In the genomic region with DNA sequence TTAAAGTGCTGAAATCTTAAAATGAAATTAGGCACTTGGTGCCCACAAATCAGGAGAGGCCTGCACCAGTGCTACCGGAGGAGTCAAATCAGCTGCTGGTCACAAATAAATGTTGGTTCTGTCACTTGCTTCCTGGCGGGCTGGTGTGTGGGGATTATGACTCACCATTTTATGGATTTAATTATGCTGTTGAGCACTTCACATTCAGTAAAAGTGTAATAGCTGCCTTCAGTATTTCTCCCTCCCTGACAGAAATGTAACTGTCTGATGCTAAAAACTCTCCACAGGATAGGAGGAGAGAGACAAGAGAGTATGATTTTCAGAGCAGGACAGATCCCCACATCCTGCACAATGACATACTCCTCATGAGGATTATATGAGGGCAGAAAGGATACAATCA, we compare ENCODE assay signal across 13 cellular contexts.
DNase-seq lines count a peak whose midpoint lies in the region; ATAC-seq and TF ChIP-seq lines count a peak whose summit lies in the region.
"Had no signal": no experiment of that assay in that cellular context is flagged by ENCODE, and none has a peak within 500 bp of the region (broad histone marks: within the 10 kb centered on the region; RNA-seq: fewer than 3 reads in every experiment).

No MANE protein-coding gene starts in this region.

- H2AK5ac ChIP-seq in IMR-90 (ENCODE audit: low read depth, low read length): no peak overlapping the region

- H3K9me3 ChIP-seq in IMR-90 (ENCODE audit: control insufficient read depth, insufficient read depth, low read length) (no peaks in the 10 kb centered on the region), upper lobe of right lung (no peaks in the 10 kb centered on the region)

- H3K27me3 ChIP-seq in IMR-90 (ENCODE audit: control insufficient read depth, insufficient read depth, low read length) (no peaks in the 10 kb centered on the region), upper lobe of right lung (no peaks in the 10 kb centered on the region)

- no peak overlapping the region for H3K4me3 Mint-ChIP-seq in memory B cell
- H3K4me3 Mint-ChIP-seq in activated T-cell treated with anti-CD3 and anti-CD28 coated beads, Interleukin-2, amount 50 U/mL, for 72 hours: no peak overlapping the region
- H3K4me3 Mint-ChIP-seq: activated B cell treated with CpG ODN at 0.5 μM for 24 hours had no signal

- H4K20me1 ChIP-seq in IMR-90 (ENCODE audit: insufficient read depth, low read length): peaks cover 33% of the 10 kb centered on the region; the same call in 1 of the 2 replicates

- H4K5ac ChIP-seq in IMR-90 (ENCODE audit: low read depth, low read length): no peak overlapping the region

- ATAC-seq in IMR-90 (ENCODE audit: low read depth) (peak; percentile 27; the same call in 1 of the 2 replicates), memory B cell (ENCODE audit: low read depth) (no peak), upper lobe of right lung (no peak)
- ATAC-seq in activated T-cell treated with anti-CD3 and anti-CD28 coated beads, Interleukin-2, amount 50 U/mL, for 72 hours (replicated peaks in 1 of 2): no peak
- ATAC-seq: activated naive CD4-positive, alpha-beta T cell treated with anti-CD3 and anti-CD28 coated beads, Interleukin-2, amount 50 U/mL, for 72 hours had no signal

- intact Hi-C loops in IMR-90 (cut with micrococcal nuclease): no loop called here
- intact Hi-C loops in upper lobe of right lung (cut with DNase I): no loop called here

- dilution Hi-C loops in IMR-90 (cut with HindIII; ENCODE audit: low sequenced_read_pairs, unreplicated experiment): no loop called here

- H3K4me1 Mint-ChIP-seq in memory B cell: peaks cover 20% of the 10 kb centered on the region
- no peaks in the 10 kb centered on the region for H3K4me1 Mint-ChIP-seq in activated T-cell treated with anti-CD3 and anti-CD28 coated beads, Interleukin-2, amount 50 U/mL, for 72 hours (ENCODE audit: low read depth)

- no TSS peak for BruUV-seq in IMR-90 (replicated peaks; lab: Mats Ljungman, UMichigan)

- H3K4me3 ChIP-seq in IMR-90 (ENCODE audit: insufficient read depth, low read depth, low read length): no peak overlapping the region
- no peak overlapping the region for H3K4me3 ChIP-seq in upper lobe of right lung

- no peak overlapping the region for H3K18ac ChIP-seq in IMR-90 (ENCODE audit: low read depth, low read length)

- no peak overlapping the region for H2BK20ac ChIP-seq in IMR-90 (ENCODE audit: low read depth, low read length)

- no peak for TF ChIP-seq POLR2A in IMR-90 (IDR thresholded peaks at IDR 0.05; ENCODE audit: low read depth, low read length)

- H3K36me3 ChIP-seq in IMR-90 (ENCODE audit: control insufficient read depth, insufficient read depth, low read length) (no peaks in the 10 kb centered on the region), upper lobe of right lung (no peaks in the 10 kb centered on the region)

- no peak overlapping the region for H2BK120ac ChIP-seq in IMR-90 (ENCODE audit: low read depth, low read length)

- CTCF ChIA-PET in IMR-90 (lab: Yijun Ruan, JAX): no interaction called here
- CTCF ChIA-PET in RWPE1 (lab: Yijun Ruan, JAX): no interaction called here

- no peak overlapping the region for H3K14ac ChIP-seq in IMR-90 (replicated peaks; ENCODE audit: low read depth, low read length)

- H3K27me3 Mint-ChIP-seq in memory B cell: no peaks in the 10 kb centered on the region
- no peaks in the 10 kb centered on the region for H3K27me3 Mint-ChIP-seq in activated T-cell treated with anti-CD3 and anti-CD28 coated beads, Interleukin-2, amount 50 U/mL, for 72 hours (ENCODE audit: low read depth)
- H3K27me3 Mint-ChIP-seq: activated B cell treated with CpG ODN at 0.5 μM for 24 hours had no signal

- peaks cover 6% of the 10 kb centered on the region; the same call in 1 of the 2 replicates for H3K9me1 ChIP-seq in IMR-90 (ENCODE audit: insufficient read depth, low read length)

- POLR2A ChIA-PET in IMR-90 (lab: Charles Lee; ENCODE audit: unreplicated experiment): no interaction called here
- POLR2A ChIA-PET in RWPE1 (lab: Yijun Ruan, JAX; ENCODE audit: low non-redundant PET): no interaction called here

- no peak overlapping the region for H3K4ac ChIP-seq in IMR-90 (ENCODE audit: low read depth, low read length)

- H2BK5ac ChIP-seq in IMR-90 (ENCODE audit: low read depth, low read length, poor library complexity, severe bottlenecking): no peak overlapping the region

- no peak for TF ChIP-seq CTCF in IMR-90 (conservative IDR thresholded peaks at IDR 0.05; ENCODE audit: low read depth, low read length)
- no peak for TF ChIP-seq CTCF in RWPE1 (conservative IDR thresholded peaks at IDR 0.05; ENCODE audit: low read depth)
- no peak for TF ChIP-seq CTCF in upper lobe of right lung (IDR thresholded peaks at IDR 0.05)

- H3K4me1 ChIP-seq in IMR-90 (ENCODE audit: control insufficient read depth, insufficient read depth, low read length) (peaks cover 3% of the 10 kb centered on the region), upper lobe of right lung (no peaks in the 10 kb centered on the region)

- in situ Hi-C loops in IMR-90 (cut with MboI; ENCODE audit: low sequenced_read_pairs): no loop called here

- no peak overlapping the region for H3K23ac ChIP-seq in IMR-90 (ENCODE audit: low read depth, low read length)

- no peak overlapping the region for H2AFZ ChIP-seq in IMR-90 (replicated peaks; ENCODE audit: low read length, poor library complexity)

- peaks cover 24% of the 10 kb centered on the region for H3K36me3 Mint-ChIP-seq in memory B cell
- peaks cover 0 to 1% of the 10 kb centered on the region in 2 donors for H3K36me3 Mint-ChIP-seq in activated T-cell treated with anti-CD3 and anti-CD28 coated beads, Interleukin-2, amount 50 U/mL, for 72 hours (ENCODE audit: insufficient read depth in 2 of 2)
- H3K36me3 Mint-ChIP-seq: activated naive CD4-positive, alpha-beta T cell treated with anti-CD3 and anti-CD28 coated beads, Interleukin-2, amount 50 U/mL, for 72 hours had no signal

- no peak overlapping the region for H2AK9ac ChIP-seq in IMR-90 (replicated peaks; ENCODE audit: low read depth, low read length, poor library complexity)

- H3K56ac ChIP-seq in IMR-90 (ENCODE audit: extremely low read depth, insufficient read depth, low read length): no peak overlapping the region

- no CpG with 5 or more reads among the region's 2 CpGs for WGBS in IMR-90 (ENCODE audit: extremely low coverage in 2 of 2, insufficient read length in 1 of 2), 2 experiments

- TF ChIP-seq RAD21 in IMR-90 (IDR thresholded peaks at IDR 0.05; ENCODE audit: low read length): no peak

- no peak overlapping the region for H3K9ac ChIP-seq in IMR-90 (ENCODE audit: low read depth, low read length)

- no peak overlapping the region for H2BK15ac ChIP-seq in IMR-90 (ENCODE audit: low read depth, low read length)

- H3K9me3 Mint-ChIP-seq in memory B cell: no peaks in the 10 kb centered on the region
- no peaks in the 10 kb centered on the region for H3K9me3 Mint-ChIP-seq in activated T-cell treated with anti-CD3 and anti-CD28 coated beads, Interleukin-2, amount 50 U/mL, for 72 hours
- H3K9me3 Mint-ChIP-seq: activated B cell treated with CpG ODN at 0.5 μM for 24 hours; activated naive CD4-positive, alpha-beta T cell treated with anti-CD3 and anti-CD28 coated beads, Interleukin-2, amount 50 U/mL, for 72 hours had no signal

- peaks cover 16 to 51% of the 10 kb centered on the region in 2 experiments; a peak in 3 of 4 replicates for H3K79me1 ChIP-seq in IMR-90 (ENCODE audit: low read depth in 1 of 2, low read length in 2 of 2)

- DNase-seq in COR-L47 (lab: John Stamatoyannopoulos, UW): peak; percentile 28
- peak; percentile 22 for DNase-seq in IMR-90
- peak; percentile 80 for DNase-seq in RPMI7951 (ENCODE audit: low read depth)
- DNase-seq in memory B cell (ENCODE audit: low spot score in 2 of 2): no peak
- DNase-seq in cerebellum (ENCODE audit: low spot score): no peak
- DNase-seq in activated T-cell treated with anti-CD3 and anti-CD28 coated beads, Interleukin-2, amount 50 U/mL, for 72 hours: no peak
- DNase-seq in RWPE1 (ENCODE audit: low spot score): no peak
- no peak for DNase-seq in upper lobe of right lung
- DNase-seq: activated B cell treated with CpG ODN at 0.5 μM for 24 hours; NCI-H187; stimulated activated CD4-positive, alpha-beta T cell treated with anti-CD3 and anti-CD28 coated beads, Interleukin-4, amount 100 ng/mL, for 24 hours had no signal

- no peak overlapping the region for H4K8ac ChIP-seq in IMR-90 (ENCODE audit: low read depth in 2 of 2, low read length in 2 of 2)

- H3K27ac Mint-ChIP-seq in memory B cell: peak overlapping the region; percentile 47
- no peak overlapping the region for H3K27ac Mint-ChIP-seq in activated T-cell treated with anti-CD3 and anti-CD28 coated beads, Interleukin-2, amount 50 U/mL, for 72 hours
- H3K27ac Mint-ChIP-seq: activated naive CD4-positive, alpha-beta T cell treated with anti-CD3 and anti-CD28 coated beads, Interleukin-2, amount 50 U/mL, for 72 hours had no signal

- H4K91ac ChIP-seq in IMR-90 (ENCODE audit: insufficient read depth, low read depth, low read length): no peak overlapping the region

- H3K27ac ChIP-seq in IMR-90 (ENCODE audit: insufficient read depth, low read length): no peak overlapping the region
- no peak overlapping the region for H3K27ac ChIP-seq in RWPE1
- no peak overlapping the region for H3K27ac ChIP-seq in upper lobe of right lung
- H3K27ac ChIP-seq: epithelial cell of prostate had no signal

- H3K4me2 ChIP-seq in IMR-90 (ENCODE audit: low read depth, low read length): no peak overlapping the region

TF ChIP-seq in IMR-90, 13 proteins besides CTCF, POLR2A, EP300 and RAD21:
- TF ChIP-seq RFX5 (IDR thresholded peaks at IDR 0.05; ENCODE audit: low read depth, low read length): no peak
- TF ChIP-seq CEBPB (IDR thresholded peaks at IDR 0.05; ENCODE audit: low read depth, low read length): no peak
- peak; percentile 25; the same call in 1 of the 2 replicates for TF ChIP-seq FOS (IDR thresholded peaks at IDR 0.05; ENCODE audit: low read depth, low read length)
- TF ChIP-seq SMC3 (IDR thresholded peaks at IDR 0.05; ENCODE audit: low read depth, low read length): no peak

Comparison
In these comparisons a context has a peak if more than half of its experiments do, and no peak if none do; other contexts are left out.
1. DNase-seq: peak in COR-L47 (single experiment), IMR-90 (single experiment) and RPMI7951 (single experiment); none in memory B cell (0 of 2), cerebellum (single experiment), activated T-cell treated with anti-CD3 and anti-CD28 coated beads, Interleukin-2, amount 50 U/mL, for 72 hours (0 of 2), RWPE1 (single experiment) and upper lobe of right lung (single experiment).